ENCODE assay signal across 17 cellular contexts in genomic region chr17:2703606-2704005, GRCh38. TPM values are rescaled to one million over a fixed set of nuclear protein-coding genes. Genes with fewer than 3 reads are reported as not detected.
DNase-seq lines count a peak whose midpoint lies in the region; ATAC-seq and TF ChIP-seq lines count a peak whose summit lies in the region.
"Had no signal": no experiment of that assay in that cellular context is flagged by ENCODE, and none has a peak within 500 bp of the region (broad histone marks: within the 10 kb centered on the region; RNA-seq: fewer than 3 reads in every experiment).

No MANE protein-coding gene starts in this region.

- H3K4me1 ChIP-seq in mammary epithelial cell (ENCODE audit: insufficient read depth, low read length) (peaks cover 11% of the 10 kb centered on the region), neural progenitor cell (peaks cover 14% of the 10 kb centered on the region), aorta (ENCODE audit: control insufficient read depth in 1 of 2, insufficient read depth in 2 of 2, low read length in 2 of 2) (no peaks in the 10 kb centered on the region), GM23338 (ENCODE audit: insufficient read depth) (peaks cover 8% of the 10 kb centered on the region; the same call in 1 of the 2 replicates)

- H3K4me2 ChIP-seq in mammary epithelial cell (ENCODE audit: insufficient read depth, low read depth, low read length), result no peak overlapping the region
- no peak overlapping the region for H3K4me2 ChIP-seq in neural progenitor cell
- no peak overlapping the region for H3K4me2 ChIP-seq in GM23338
- H3K4me2 ChIP-seq: BLaER1, PC-9 had no signal

- intact Hi-C loops in MCF 10A (cut with micrococcal nuclease), result no loop called here
- intact Hi-C loops in mammary epithelial cell (cut with micrococcal nuclease), result no loop called here
- intact Hi-C loops in aorta (cut with DNase I), result no loop called here
- intact Hi-C loops in CD4-positive, alpha-beta T cell (cut with DNase I, micrococcal nuclease), result no loop called here

- BruUV-seq in MCF 10A (replicated peaks; lab: Mats Ljungman, UMichigan) (no TSS peak), mammary epithelial cell (replicated peaks; lab: Mats Ljungman, UMichigan) (no TSS peak)

- H3K9me3 ChIP-seq in mammary epithelial cell (replicated peaks; ENCODE audit: insufficient read depth, low read length), result no peaks in the 10 kb centered on the region
- H3K9me3 ChIP-seq in neural progenitor cell (ENCODE audit: low read depth), result no peaks in the 10 kb centered on the region
- no peaks in the 10 kb centered on the region for H3K9me3 ChIP-seq in aorta (ENCODE audit: control insufficient read depth, low read length)
- H3K9me3 ChIP-seq in CD4-positive, alpha-beta T cell (ENCODE audit: control insufficient read depth, low read length), result no peaks in the 10 kb centered on the region
- H3K9me3 ChIP-seq: BLaER1, MG63 had no signal

- peak overlapping the region; percentile 35 for H3K27ac Mint-ChIP-seq in MCF 10A (ENCODE audit: low read depth, unreplicated experiment)
- H3K27ac Mint-ChIP-seq in neural progenitor cell, result no peak overlapping the region
- no peak overlapping the region for H3K27ac Mint-ChIP-seq in CD4-positive, alpha-beta T cell
- no peak overlapping the region for H3K27ac Mint-ChIP-seq in GM23338

- H3K27ac ChIP-seq in mammary epithelial cell (ENCODE audit: insufficient read depth, low read depth, low read length), result no peak overlapping the region
- H3K27ac ChIP-seq in coronary artery, result no peak overlapping the region
- no peak overlapping the region for H3K27ac ChIP-seq in neural progenitor cell
- no peak overlapping the region for H3K27ac ChIP-seq in aorta (ENCODE audit: low read depth in 1 of 2, low read length in 2 of 2)
- no peak overlapping the region for H3K27ac ChIP-seq in CD4-positive, alpha-beta T cell (ENCODE audit: low read depth, low read length)
- no peak overlapping the region for H3K27ac ChIP-seq in GM23338 (ENCODE audit: low read depth)
- H3K27ac ChIP-seq: BLaER1, PC-9 had no signal

- no peak for DNase-seq in MCF 10A (ENCODE audit: unreplicated experiment)
- DNase-seq in mammary epithelial cell, result no peak
- DNase-seq in coronary artery (ENCODE audit: low spot score), result peak; percentile 65
- DNase-seq in neural progenitor cell (ENCODE audit: low spot score), result no peak
- peak; percentile 32 to 45 for DNase-seq in aorta
- no peak for DNase-seq in CD4-positive, alpha-beta T cell
- DNase-seq in GM23338 (ENCODE audit: low spot score), result no peak
- DNase-seq: CD8-positive, alpha-beta memory T cell; GDM1; MG63; NCI-H1092 treated with DMSO at 0.1 percent for 48 hours; NCI-H2081 treated with DMSO at 0.1 percent for 48 hours; NCI-H82 had no signal

- no peaks in the 10 kb centered on the region for H3K27me3 Mint-ChIP-seq in MCF 10A (ENCODE audit: insufficient read depth, unreplicated experiment)
- H3K27me3 Mint-ChIP-seq in neural progenitor cell (ENCODE audit: insufficient read depth, low read depth), result peaks cover 5% of the 10 kb centered on the region
- H3K27me3 Mint-ChIP-seq in CD4-positive, alpha-beta T cell, result no peaks in the 10 kb centered on the region
- H3K27me3 Mint-ChIP-seq in GM23338 (ENCODE audit: insufficient read depth, low read depth, poor library complexity), result peaks cover 5% of the 10 kb centered on the region
- H3K27me3 Mint-ChIP-seq: CD8-positive, alpha-beta memory T cell had no signal

- H3K9me2 ChIP-seq in GM23338 (ENCODE audit: insufficient read depth), result no peaks in the 10 kb centered on the region

- H3K4me1 Mint-ChIP-seq in MCF 10A (ENCODE audit: insufficient read depth, unreplicated experiment) (peaks cover 10% of the 10 kb centered on the region), neural progenitor cell (peaks cover 9% of the 10 kb centered on the region), GM23338 (peaks cover 22% of the 10 kb centered on the region)
- peaks cover 6% of the 10 kb centered on the region for H3K4me1 Mint-ChIP-seq in CD4-positive, alpha-beta T cell (ENCODE audit: low read depth)

- 89% methylated on average over 12 of the region's 16 CpGs for WGBS in mammary epithelial cell (ENCODE audit: low coverage, missing lambda C conversion rate)
- WGBS in aorta, 2 donors, result 93 to 96% methylated on average over 16 of the region's 16 CpGs

- H3K36me3 Mint-ChIP-seq in MCF 10A (ENCODE audit: insufficient read depth, unreplicated experiment), result peaks cover 46% of the 10 kb centered on the region
- peaks cover 2% of the 10 kb centered on the region for H3K36me3 Mint-ChIP-seq in neural progenitor cell
- H3K36me3 Mint-ChIP-seq in CD4-positive, alpha-beta T cell (ENCODE audit: low read depth), result peaks cover 38% of the 10 kb centered on the region
- peaks cover 37% of the 10 kb centered on the region; the same call in 2 of the 3 replicates for H3K36me3 Mint-ChIP-seq in GM23338 (ENCODE audit: low read depth)

- H3K9ac ChIP-seq in mammary epithelial cell (ENCODE audit: insufficient read depth, low read length) (no peak overlapping the region), neural progenitor cell (no peak overlapping the region)
- H3K9ac ChIP-seq: BLaER1 had no signal

- H3K79me2 ChIP-seq in mammary epithelial cell (ENCODE audit: insufficient read depth, low read length), result peaks cover 52% of the 10 kb centered on the region
- H3K79me2 ChIP-seq in neural progenitor cell (ENCODE audit: low read depth), result peaks cover 30% of the 10 kb centered on the region
- peaks cover 34% of the 10 kb centered on the region for H3K79me2 ChIP-seq in GM23338 (replicated peaks; ENCODE audit: insufficient read depth)

- POLR2A ChIA-PET in MCF 10A (lab: Yijun Ruan, JAX), result no interaction called here
- POLR2A ChIA-PET in CD4-positive, alpha-beta T cell (lab: Charles Lee), result no interaction called here

- H4K20me1 ChIP-seq in mammary epithelial cell (ENCODE audit: insufficient read depth, low read length), result peaks cover 10% of the 10 kb centered on the region
- H4K20me1 ChIP-seq in neural progenitor cell (ENCODE audit: low read depth), result peaks cover 33% of the 10 kb centered on the region
- H4K20me1 ChIP-seq in GM23338 (replicated peaks; ENCODE audit: insufficient read depth), result no peaks in the 10 kb centered on the region; the same call in none of the 2 replicates

- CTCF ChIA-PET in MCF 10A (lab: Yijun Ruan, JAX), result no interaction called here
- CTCF ChIA-PET in mammary epithelial cell (lab: Charles Lee; ENCODE audit: low non-redundant PET), result no interaction called here
- CTCF ChIA-PET in CD4-positive, alpha-beta T cell (lab: Charles Lee), result no interaction called here

- H2AFZ ChIP-seq in mammary epithelial cell (ENCODE audit: low read depth, low read length) (no peak overlapping the region), neural progenitor cell (replicated peaks) (no peak overlapping the region), GM23338 (no peak overlapping the region)
- H2AFZ ChIP-seq: PC-9 had no signal

- H3F3A ChIP-seq in neural progenitor cell (ENCODE audit: low read depth) (no peaks in the 10 kb centered on the region), GM23338 (replicated peaks; ENCODE audit: low read depth) (no peaks in the 10 kb centered on the region)

- peaks cover 18% of the 10 kb centered on the region for H3K36me3 ChIP-seq in mammary epithelial cell (ENCODE audit: insufficient read depth, low read length)
- H3K36me3 ChIP-seq in neural progenitor cell, result no peaks in the 10 kb centered on the region
- H3K36me3 ChIP-seq in aorta (ENCODE audit: control insufficient read depth in 1 of 2, insufficient read depth in 2 of 2, low read length in 1 of 2), result peaks cover 0 to 10% of the 10 kb centered on the region in 2 donors
- H3K36me3 ChIP-seq in GM23338 (ENCODE audit: insufficient read depth), result no peaks in the 10 kb centered on the region

- no peak overlapping the region for H3K4me3 ChIP-seq in mammary epithelial cell (replicated peaks in 1 of 3; ENCODE audit: insufficient read depth in 1 of 3, low read depth in 2 of 3, low read length in 3 of 3)
- H3K4me3 ChIP-seq in coronary artery, result no peak overlapping the region
- no peak overlapping the region for H3K4me3 ChIP-seq in neural progenitor cell
- H3K4me3 ChIP-seq in aorta (ENCODE audit: low read length in 2 of 2), result no peak overlapping the region
- no peak overlapping the region for H3K4me3 ChIP-seq in GM23338
- H3K4me3 ChIP-seq: BLaER1, GM12878, MG63, PC-9 had no signal

- H3K9me3 Mint-ChIP-seq in MCF 10A (ENCODE audit: unreplicated experiment) (no peaks in the 10 kb centered on the region), neural progenitor cell (no peaks in the 10 kb centered on the region), GM23338 (no peaks in the 10 kb centered on the region)
- no peaks in the 10 kb centered on the region for H3K9me3 Mint-ChIP-seq in CD4-positive, alpha-beta T cell
- H3K9me3 Mint-ChIP-seq: CD8-positive, alpha-beta memory T cell had no signal

- no peak overlapping the region for H3K4me3 Mint-ChIP-seq in MCF 10A (ENCODE audit: unreplicated experiment)
- peak overlapping the region; percentile 43 for H3K4me3 Mint-ChIP-seq in neural progenitor cell
- no peak overlapping the region for H3K4me3 Mint-ChIP-seq in CD4-positive, alpha-beta T cell
- H3K4me3 Mint-ChIP-seq in GM23338, result no peak overlapping the region
- H3K4me3 Mint-ChIP-seq: CD8-positive, alpha-beta memory T cell had no signal

- in situ Hi-C loops in mammary epithelial cell (cut with MboI; ENCODE audit: low sequenced_read_pairs in 2 of 2), result no loop called here

- ATAC-seq in aorta (ENCODE audit: low FRiP score), result no peak
- no peak for ATAC-seq in CD4-positive, alpha-beta T cell (ENCODE audit: poor library complexity)
- ATAC-seq in GM23338, result no peak
- ATAC-seq: GM12878, HepG2 had no signal

- no peak for TF ChIP-seq CTCF in MCF 10A (IDR thresholded peaks at IDR 0.05; ENCODE audit: unreplicated experiment)
- TF ChIP-seq CTCF in mammary epithelial cell (conservative IDR thresholded peaks at IDR 0.05 in 1 of 2, IDR thresholded peaks at IDR 0.05 in 1 of 2; ENCODE audit: extremely low read depth in 1 of 2, insufficient read depth in 1 of 2, low read depth in 1 of 2, low read length in 2 of 2), result no peak
- no peak for TF ChIP-seq CTCF in coronary artery (IDR thresholded peaks at IDR 0.05)
- TF ChIP-seq CTCF in neural progenitor cell (IDR thresholded peaks at IDR 0.05), result no peak
- no peak for TF ChIP-seq CTCF in CD4-positive, alpha-beta T cell (IDR thresholded peaks at IDR 0.05)
- TF ChIP-seq CTCF in GM23338 (conservative IDR thresholded peaks at IDR 0.05; ENCODE audit: low read depth in 2 of 2), result no peak

- dilution Hi-C loops in mammary epithelial cell (cut with HindIII; ENCODE audit: low sequenced_read_pairs), result no loop called here

- H3K27me3 ChIP-seq in mammary epithelial cell (ENCODE audit: insufficient read depth, low read length) (no peaks in the 10 kb centered on the region), neural progenitor cell (no peaks in the 10 kb centered on the region), aorta (ENCODE audit: control insufficient read depth in 1 of 2, insufficient read depth in 2 of 2, low read length in 1 of 2) (no peaks in the 10 kb centered on the region), GM23338 (ENCODE audit: insufficient read depth) (no peaks in the 10 kb centered on the region)
- H3K27me3 ChIP-seq in CD4-positive, alpha-beta T cell (ENCODE audit: control insufficient read depth, insufficient read depth, low read length), result no peaks in the 10 kb centered on the region
- H3K27me3 ChIP-seq: BLaER1, MG63 had no signal

RNA-seq across cellular contexts. Expression of gene CLUH, which starts 8.0 kb away (rescaled TPM):
- 66.6 and 80.4 TPM in 2 replicates for total RNA-seq in MCF 10A (2022)
- 10 to 100 TPM; 64.2 to 97.0 TPM for total RNA-seq in mammary epithelial cell
- 55.9 TPM for polyA plus RNA-seq in mammary epithelial cell
- polyA minus RNA-seq in mammary epithelial cell, result 36.9 TPM
- total RNA-seq in neural progenitor cell (ENCODE audit: low replicate concordance), result 6.8 and 25.3 TPM in 2 replicates
- 10 to 100 TPM; 33.5 to 35.1 TPM for total RNA-seq in aorta
- 10 to 100 TPM; 17.3 to 23.6 TPM for polyA plus RNA-seq in aorta
- 10 to 100 TPM; 34.4 to 34.8 TPM for total RNA-seq in CD4-positive, alpha-beta T cell
- 86.1 and 90.0 TPM in 2 replicates for total RNA-seq in GM23338 (2014; rRNA removed; shearing (Covaris generic))
- polyA plus RNA-seq in GM23338 (2016; fragmentation: Nextera tagmentation; extraction: Ambion mirVana), result 23.5 and 24.2 TPM in 2 replicates

RNA-seq across cellular contexts. Expression of gene CCDC92B, which starts 45.8 kb away (rescaled TPM):
- not detected in 2 replicates for total RNA-seq in MCF 10A (2022)
- under 1 TPM in 1 of 2 donors, not detected in 1; 0.09 TPM for total RNA-seq in mammary epithelial cell
- polyA plus RNA-seq in mammary epithelial cell, result 0.02 TPM
- not detected for polyA minus RNA-seq in mammary epithelial cell
- 0.17 and 0.77 TPM in 2 replicates for total RNA-seq in neural progenitor cell (ENCODE audit: low replicate concordance)
- under 1 TPM in 1 of 2 donors, not detected in 1; 0.18 TPM for total RNA-seq in aorta
- polyA plus RNA-seq in aorta, result not detected
- total RNA-seq in CD4-positive, alpha-beta T cell, result under 1 TPM; 0.11 to 0.28 TPM
- 8.4 and 9.1 TPM in 2 replicates for total RNA-seq in GM23338 (2014; rRNA removed; shearing (Covaris generic))
- 4.8 and 5.7 TPM in 2 replicates for polyA plus RNA-seq in GM23338 (2016; fragmentation: Nextera tagmentation; extraction: Ambion mirVana)
- total RNA-seq: GM12878, HepG2 had no signal
- polyA plus RNA-seq: CD8-positive, alpha-beta memory T cell; GM12878; HepG2 had no signal

Comparison
In these comparisons a context has a peak if more than half of its experiments do, and no peak if none do; other contexts are left out.
1. DNase-seq: peak in coronary artery (single experiment) and aorta (2 of 2); none in MCF 10A (single experiment), mammary epithelial cell (single experiment), neural progenitor cell (single experiment), CD4-positive, alpha-beta T cell (0 of 10) and GM23338 (single experiment).